8 cellular contexts compared by ENCODE assay signal in genomic region chr6:150025201-150025917, GRCh38. TPM values are rescaled to one million over a fixed set of nuclear protein-coding genes. Genes with fewer than 3 reads are reported as not detected.
DNase-seq lines count a peak whose midpoint lies in the region; ATAC-seq and TF ChIP-seq lines count a peak whose summit lies in the region.

TSS of gene RAET1L (minus strand) at chr6:150025532. CDS start at chr6:150025471, 61 bp downstream.

- H3K27ac ChIP-seq in Panc1 (ENCODE audit: low read length) (no peak within 1 kb of the TSS), esophagus muscularis mucosa (replicated peaks in 1 of 4) (no peak within 1 kb of the TSS), prostate gland (no peak within 1 kb of the TSS)

- H3K36me3 ChIP-seq in Panc1 (ENCODE audit: control insufficient read depth, insufficient read depth, low read length) (no peaks in the 10 kb centered on the region), esophagus muscularis mucosa (no peaks in the 10 kb centered on the region), prostate gland (no peaks in the 10 kb centered on the region)

- in situ Hi-C loops in Panc1 (cut with HindIII; ENCODE audit: low pct_unique_long_range_greater_than_20kb, low sequenced_read_pairs), result no loop called here

- BruUV-seq in Panc1 (replicated peaks; lab: Mats Ljungman, UMichigan), result no TSS peak

- H3K4me3 ChIP-seq in Panc1 (ENCODE audit: low read depth in 2 of 2, low read length in 2 of 2), result no peak within 1 kb of the TSS; a peak in 1 of 4 replicates
- H3K4me3 ChIP-seq in esophagus muscularis mucosa, result peak within 1 kb of the TSS; percentile 37 to 55 (median 40)
- H3K4me3 ChIP-seq in prostate gland, result peak within 1 kb of the TSS in 1 of 2 donors; percentile 7

- H3K27me3 ChIP-seq in Panc1 (ENCODE audit: control insufficient read depth, insufficient read depth, low read length), result no peaks in the 10 kb centered on the region; the same call in 1 of the 2 replicates
- peaks cover 0 to 54% (median 13%) of the 10 kb centered on the region in 4 donors for H3K27me3 ChIP-seq in esophagus muscularis mucosa
- peaks cover 5% of the 10 kb centered on the region for H3K27me3 ChIP-seq in prostate gland (replicated peaks; ENCODE audit: insufficient read depth)

- WGBS in esophagus muscularis mucosa, result 1% methylated on average over 24 of the region's 36 CpGs
- 2% methylated on average over 36 of the region's 36 CpGs for WGBS in prostate gland

- POLR2A ChIA-PET in Panc1 (lab: Charles Lee), result no interaction called here

- CTCF ChIA-PET in Panc1 (lab: Charles Lee), result no interaction called here

- H3K4me1 ChIP-seq in Panc1 (ENCODE audit: control insufficient read depth, insufficient read depth, low read length) (peaks cover 8% of the 10 kb centered on the region; the same call in 1 of the 2 replicates), esophagus muscularis mucosa (peaks cover 13 to 16% (median 15%) of the 10 kb centered on the region in 4 donors), prostate gland (replicated peaks) (peaks cover 12% of the 10 kb centered on the region)

- TF ChIP-seq EP300 in esophagus muscularis mucosa (IDR thresholded peaks at IDR 0.05), result no peak

- H3K9me3 ChIP-seq in Panc1 (ENCODE audit: control insufficient read depth, insufficient read depth, low read depth, low read length) (no peaks in the 10 kb centered on the region), esophagus muscularis mucosa (no peaks in the 10 kb centered on the region), prostate gland (no peaks in the 10 kb centered on the region)

- DNase-seq in EH (ENCODE audit: low read depth) (peak; percentile 67), Panc1 (ENCODE audit: low read depth, low spot score) (no peak), esophagus muscularis mucosa (ENCODE audit: extremely low spot score) (no peak), prostate gland (ENCODE audit: low spot score) (peak; percentile 88), COR-L47 (lab: John Stamatoyannopoulos, UW) (no peak), C1 segment of cervical spinal cord (lab: John Stamatoyannopoulos, UW) (no peak), NCI-H187 treated with DMSO at 0.1 percent for 48 hours (lab: John Stamatoyannopoulos, UW) (no peak)

- ATAC-seq in Panc1, result peak; percentile 73
- ATAC-seq in HG02885 (IDR thresholded peaks at IDR 0.05; ENCODE audit: poor library complexity, unreplicated experiment), result no peak

- intact Hi-C loops in Panc1 (cut with micrococcal nuclease; ENCODE audit: unreplicated experiment) (no loop called here), esophagus muscularis mucosa (cut with DNase I) (no loop called here), prostate gland (cut with DNase I) (no loop called here)

- TF ChIP-seq CTCF in Panc1 (IDR thresholded peaks at IDR 0.05) (no peak), esophagus muscularis mucosa (IDR thresholded peaks at IDR 0.05) (no peak), prostate gland (IDR thresholded peaks at IDR 0.05) (no peak)

- TF ChIP-seq POLR2A in esophagus muscularis mucosa (IDR thresholded peaks at IDR 0.05; ENCODE audit: low read depth) (no peak), prostate gland (IDR thresholded peaks at IDR 0.05) (peak; percentile 29)

RNA-seq across cellular contexts. Expression of gene RAET1L, which starts in this region (rescaled TPM):
- not detected for total RNA-seq in Panc1 (2021; ENCODE audit: unreplicated experiment)
- polyA plus RNA-seq in Panc1 (2012; ENCODE audit: insufficient read length), result not detected
- not detected for total RNA-seq in esophagus muscularis mucosa
- total RNA-seq in prostate gland, result not detected

Comparison
In these comparisons a context has a peak if more than half of its experiments do, and no peak if none do; other contexts are left out.
1. Peak in ATAC-seq in Panc1; RNA of the gene not detected or under 1 TPM.
2. Peak in DNase-seq in prostate gland; RNA of the gene not detected or under 1 TPM.
3. H3K4me3 ChIP-seq: peak in esophagus muscularis mucosa (4 of 4); none in Panc1 (0 of 2).